Comparison of ENCODE assay signal across 12 cellular contexts in the genomic region with DNA sequence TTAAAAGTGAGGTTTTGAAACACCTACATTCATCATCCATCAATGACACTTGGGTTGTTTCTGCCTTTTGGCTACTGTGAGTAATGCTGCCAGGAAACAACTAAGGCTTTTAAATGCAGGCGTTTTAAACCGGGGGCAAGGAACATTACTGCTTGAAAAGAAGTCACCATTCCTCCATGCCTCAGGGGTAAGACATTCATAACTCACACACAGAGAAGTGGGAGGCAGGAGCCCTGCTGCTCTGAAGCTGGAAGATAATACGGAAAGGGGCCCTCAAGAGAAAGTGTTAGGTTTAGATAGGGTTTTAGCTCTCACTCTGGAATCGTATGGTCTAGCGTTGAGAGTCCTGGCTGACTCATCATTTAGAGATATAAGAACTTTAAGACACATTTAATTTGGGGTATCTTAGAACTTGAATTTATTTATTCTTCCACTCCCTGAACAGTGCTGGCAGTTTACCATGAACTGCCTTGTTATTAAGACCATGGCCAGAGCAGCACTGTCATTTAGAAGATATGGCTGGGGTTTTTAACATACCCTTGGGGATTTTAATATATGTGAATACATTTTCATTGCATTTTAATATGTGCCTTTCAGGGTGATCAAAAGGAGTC. TPM values are rescaled to one million over a fixed set of nuclear protein-coding genes. Genes with fewer than 3 reads are reported as not detected.
DNase-seq lines count a peak whose midpoint lies in the region; ATAC-seq and TF ChIP-seq lines count a peak whose summit lies in the region.
"Had no signal": no experiment of that assay in that cellular context is flagged by ENCODE, and none has a peak within 500 bp of the region (broad histone marks: within the 10 kb centered on the region; RNA-seq: fewer than 3 reads in every experiment).

No MANE protein-coding gene starts in this region.

- peaks cover 38% of the 10 kb centered on the region for H3K36me3 ChIP-seq in SK-N-MC (ENCODE audit: insufficient read depth, low read length)
- H3K36me3 ChIP-seq in prostate gland, result no peaks in the 10 kb centered on the region

- peak overlapping the region; percentile 92 for H3K27ac ChIP-seq in SK-N-MC
- H3K27ac ChIP-seq in epithelial cell of prostate, result peak overlapping the region; percentile 43
- no peak overlapping the region for H3K27ac ChIP-seq in prostate gland
- H3K27ac ChIP-seq: left ventricle myocardium inferior had no signal

- H3K4me3 ChIP-seq in SK-N-MC (peak overlapping the region; percentile 74), skeletal muscle cell (ENCODE audit: low read depth, low read length) (no peak overlapping the region), prostate gland (no peak overlapping the region)
- H3K4me3 ChIP-seq: left ventricle myocardium inferior had no signal

- H3K9ac ChIP-seq in SK-N-MC (ENCODE audit: insufficient read length), result peak overlapping the region; percentile 42

- no peaks in the 10 kb centered on the region for H3K4me1 ChIP-seq in prostate gland (replicated peaks)

- WGBS in prostate gland, result 49% methylated on average over 5 of the region's 5 CpGs

- H3K9me3 ChIP-seq in SK-N-MC (ENCODE audit: low read depth, low read length), result no peaks in the 10 kb centered on the region
- H3K9me3 ChIP-seq in prostate gland, result no peaks in the 10 kb centered on the region
- H3K9me3 ChIP-seq: left ventricle myocardium inferior had no signal

- TF ChIP-seq POLR2A in prostate gland (IDR thresholded peaks at IDR 0.05), result no peak

- H3K27me3 ChIP-seq in prostate gland (replicated peaks; ENCODE audit: insufficient read depth), result no peaks in the 10 kb centered on the region

- no peak for ATAC-seq in GM21786 (IDR thresholded peaks at IDR 0.05; ENCODE audit: unreplicated experiment)
- ATAC-seq: T-helper 17 cell had no signal

- TF ChIP-seq CTCF in prostate gland (IDR thresholded peaks at IDR 0.05), result no peak

- peak; percentile 19 for DNase-seq in activated CD8-positive, alpha-beta memory T cell treated with anti-CD3 and anti-CD28 coated beads for 24 hours
- DNase-seq in activated CD8-positive, alpha-beta memory T cell treated with anti-CD3 and anti-CD28 coated beads, Interleukin-2, amount 50 U/mL, for 4 hours, result no peak
- peak; percentile 88 for DNase-seq in SK-N-MC (ENCODE audit: low read depth, low spot score)
- peak; percentile 27 for DNase-seq in epithelial cell of prostate (ENCODE audit: low read depth, low spot score)
- peak; percentile 10 for DNase-seq in skeletal muscle cell (ENCODE audit: low read depth)
- no peak for DNase-seq in prostate gland (ENCODE audit: low spot score)
- no peak for DNase-seq in AG08396 (ENCODE audit: low spot score)
- DNase-seq: left ventricle myocardium inferior; NCI-H1048; stimulated activated CD4-positive, alpha-beta T cell treated with anti-CD3 and anti-CD28 coated beads, Interleukin-4, amount 100 ng/mL, for 1 hour; T-helper 17 cell had no signal

- intact Hi-C loops in prostate gland (cut with DNase I), result no loop called here

RNA-seq across cellular contexts. Expression of gene TUBB1, which starts 1.8 kb away (rescaled TPM):
- total RNA-seq in prostate gland, result not detected

RNA-seq across cellular contexts. Expression of gene ATP5F1E, which starts 11.1 kb away (rescaled TPM):
- 10 to 100 TPM; 23.5 to 24.4 TPM for total RNA-seq in prostate gland

RNA-seq across cellular contexts. Expression of gene CTSZ, which starts 14.0 kb away (rescaled TPM):
- 100 to 1,000 TPM in 1 of 2 donors, 10 to 100 TPM in 1; 93.6 to 130 TPM for total RNA-seq in prostate gland

RNA-seq across cellular contexts. Expression of gene PRELID3B, which starts 21.5 kb away (rescaled TPM):
- total RNA-seq in prostate gland, result 10 to 100 TPM; 28.9 to 35.6 TPM

RNA-seq across cellular contexts. Expression of gene NELFCD, which starts 40.0 kb away (rescaled TPM):
- 10 to 100 TPM; 55.0 to 85.2 TPM for total RNA-seq in prostate gland

Comparison
In these comparisons a context has a peak if more than half of its experiments do, and no peak if none do; other contexts are left out.
1. DNase-seq: peak in activated CD8-positive, alpha-beta memory T cell treated with anti-CD3 and anti-CD28 coated beads for 24 hours (single experiment), SK-N-MC (single experiment), epithelial cell of prostate (single experiment) and skeletal muscle cell (single experiment); none in activated CD8-positive, alpha-beta memory T cell treated with anti-CD3 and anti-CD28 coated beads, Interleukin-2, amount 50 U/mL, for 4 hours (single experiment), prostate gland (single experiment) and AG08396 (single experiment).
2. H3K27ac ChIP-seq: peak in SK-N-MC (single experiment) and epithelial cell of prostate (single experiment); none in prostate gland (0 of 2).